ENCODE assay signal across 10 cellular contexts in the genomic region with DNA sequence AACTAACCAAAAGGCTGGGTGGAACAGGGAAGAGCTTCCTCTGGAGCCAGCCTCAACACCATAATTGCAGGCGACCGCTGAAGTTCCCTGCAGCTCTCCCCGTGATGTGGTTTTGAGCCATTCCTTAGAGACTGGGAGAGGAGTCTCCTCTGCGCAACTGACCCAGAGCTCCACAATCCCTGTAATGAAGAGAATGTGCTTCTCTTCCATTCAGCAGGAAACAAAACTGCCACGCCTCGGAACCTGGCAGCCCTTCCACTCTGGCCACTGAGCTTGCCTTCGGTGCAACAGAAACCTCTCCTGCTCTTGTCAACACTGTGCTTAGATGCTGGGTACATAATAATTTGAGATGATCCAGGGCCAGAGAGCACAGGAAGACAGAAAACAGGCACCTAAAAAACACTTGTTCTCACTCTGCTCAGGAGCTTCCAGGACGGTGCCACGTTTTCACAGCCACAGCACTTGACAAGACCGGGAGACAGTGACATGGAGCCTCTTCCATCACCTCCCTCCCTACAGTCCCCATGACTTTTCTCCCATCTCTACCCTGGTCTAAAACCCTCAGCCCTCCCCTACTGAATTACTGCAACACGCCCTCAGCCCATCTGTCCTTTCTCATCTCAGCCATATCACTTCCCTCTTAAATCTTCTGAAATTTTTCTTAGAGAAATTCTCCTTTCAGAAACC.
DNase-seq lines count a peak whose midpoint lies in the region; ATAC-seq, FAIRE-seq and TF ChIP-seq lines count a peak whose summit lies in the region.
"Had no signal": no experiment of that assay in that cellular context is flagged by ENCODE, and none has a peak within 500 bp of the region (broad histone marks: within the 10 kb centered on the region; RNA-seq: fewer than 3 reads in every experiment).

No MANE protein-coding gene starts in this region.

- H3K4me3 ChIP-seq in SK-N-SH (ENCODE audit: low read depth in 2 of 2, low read length in 1 of 2): no peak overlapping the region
- no peak overlapping the region for H3K4me3 ChIP-seq in coronary artery
- peak overlapping the region in 1 of 2 experiments; percentile 58 for H3K4me3 ChIP-seq in mesenchymal stem cell (ENCODE audit: insufficient read depth in 1 of 2, low read depth in 1 of 2, low read length in 2 of 2)
- no peak overlapping the region for H3K4me3 ChIP-seq in Caco-2 (ENCODE audit: low read depth, low read length)

- intact Hi-C loops in Caco-2 (cut with micrococcal nuclease; ENCODE audit: unreplicated experiment): no loop called here

- H3K27ac Mint-ChIP-seq in Caco-2 (ENCODE audit: unreplicated experiment): no peak overlapping the region
- H3K27ac Mint-ChIP-seq: CD14-positive monocyte had no signal

- 82% methylated on average over 11 of the region's 11 CpGs for WGBS in SK-N-SH (ENCODE audit: low lambda C conversion rate)
- WGBS in mesenchymal stem cell: 38% methylated on average over 11 of the region's 11 CpGs

- peak; percentile 75 for FAIRE-seq in urothelium cell line (lab: Jason Lieb, UNC)

- H3K14ac ChIP-seq in mesenchymal stem cell (ENCODE audit: low read length in 2 of 2): no peak overlapping the region

- H4K91ac ChIP-seq in mesenchymal stem cell (ENCODE audit: low read length): no peak overlapping the region

- no peak overlapping the region for H3K4me2 ChIP-seq in SK-N-SH
- H3K4me2 ChIP-seq in mesenchymal stem cell (ENCODE audit: low read length, poor library complexity, severe bottlenecking): peak overlapping the region; percentile 12

- peaks cover 0 to 5% of the 10 kb centered on the region in 2 experiments; a peak in 2 of 4 replicates for H3K4me1 ChIP-seq in SK-N-SH (ENCODE audit: control insufficient read depth in 1 of 2, insufficient read depth in 2 of 2, low read depth in 1 of 2, low read length in 1 of 2)
- H3K4me1 ChIP-seq in mesenchymal stem cell (ENCODE audit: control insufficient read depth, insufficient read depth, low read depth, low read length): peaks cover 8% of the 10 kb centered on the region
- peaks cover 16% of the 10 kb centered on the region for H3K4me1 ChIP-seq in Caco-2

- H3K36me3 ChIP-seq in SK-N-SH (replicated peaks in 1 of 2; ENCODE audit: control insufficient read depth in 1 of 2, insufficient read depth in 2 of 2, low read length in 1 of 2) (peaks cover 0 to 15% of the 10 kb centered on the region in 2 experiments), mesenchymal stem cell (ENCODE audit: control insufficient read depth in 1 of 2, insufficient read depth in 2 of 2, low read depth in 1 of 2, low read length in 2 of 2) (no peaks in the 10 kb centered on the region), Caco-2 (ENCODE audit: control insufficient read depth, insufficient read depth, low read length) (no peaks in the 10 kb centered on the region)

- no peak overlapping the region; a peak in 3 of 4 replicates for H3K27ac ChIP-seq in SK-N-SH (ENCODE audit: low read depth in 2 of 2, low read length in 1 of 2)
- peak overlapping the region; percentile 9 to 52 for H3K27ac ChIP-seq in coronary artery
- H3K27ac ChIP-seq in mesenchymal stem cell (ENCODE audit: low read length, poor library complexity, severe bottlenecking): peak overlapping the region; percentile 39

- no peak overlapping the region for H3K23ac ChIP-seq in mesenchymal stem cell (ENCODE audit: low read length in 2 of 2)

- H3K9me3 ChIP-seq in SK-N-SH (no peaks in the 10 kb centered on the region), mesenchymal stem cell (ENCODE audit: control insufficient read depth, low read length) (no peaks in the 10 kb centered on the region), Caco-2 (no peaks in the 10 kb centered on the region)

- H2AFZ ChIP-seq in SK-N-SH (ENCODE audit: low read depth) (no peak overlapping the region), mesenchymal stem cell (ENCODE audit: low read depth, low read length) (no peak overlapping the region)

- H3K9me3 Mint-ChIP-seq in Caco-2 (ENCODE audit: unreplicated experiment): no peaks in the 10 kb centered on the region
- H3K9me3 Mint-ChIP-seq: CD14-positive monocyte had no signal

- H2BK15ac ChIP-seq in mesenchymal stem cell (ENCODE audit: low read depth, poor library complexity, severe bottlenecking): no peak overlapping the region

- no peaks in the 10 kb centered on the region for H3K9me2 ChIP-seq in SK-N-SH

- CTCF ChIA-PET in SK-N-SH (lab: Yijun Ruan, JAX): interaction anchor here (1.0 kb wide), 1 partner anchor 380 kb away, joined by 3 read pairs; no protein-coding TSS in a partner anchor
- CTCF ChIA-PET in Caco-2 (lab: Charles Lee): no interaction called here

- H3K27me3 ChIP-seq in SK-N-SH (ENCODE audit: insufficient read depth) (no peaks in the 10 kb centered on the region), mesenchymal stem cell (ENCODE audit: control insufficient read depth in 1 of 2, insufficient read depth in 1 of 2, low read length in 2 of 2) (no peaks in the 10 kb centered on the region), Caco-2 (replicated peaks; ENCODE audit: control insufficient read depth, insufficient read depth, low read length) (no peaks in the 10 kb centered on the region)

- H3K4me3 Mint-ChIP-seq in Caco-2 (ENCODE audit: unreplicated experiment): no peak overlapping the region
- H3K4me3 Mint-ChIP-seq: CD14-positive monocyte had no signal

- TF ChIP-seq CTCF in SK-N-SH (IDR thresholded peaks at IDR 0.05): no peak
- no peak for TF ChIP-seq CTCF in coronary artery (IDR thresholded peaks at IDR 0.05)
- no peak for TF ChIP-seq CTCF in Caco-2 (IDR thresholded peaks at IDR 0.05; ENCODE audit: insufficient read depth in 1 of 2, low read depth in 1 of 2, low read length in 1 of 2, severe bottlenecking in 1 of 2, unreplicated experiment in 1 of 2)

- no TSS peak for BruUV-seq in Caco-2 (replicated peaks; lab: Mats Ljungman, UMichigan)

- no peak overlapping the region for H2BK5ac ChIP-seq in mesenchymal stem cell (ENCODE audit: low read depth, low read length, poor library complexity, severe bottlenecking)

- peaks cover 62% of the 10 kb centered on the region for H3K36me3 Mint-ChIP-seq in Caco-2 (ENCODE audit: insufficient read depth, unreplicated experiment)
- H3K36me3 Mint-ChIP-seq: CD14-positive monocyte had no signal

- H2BK12ac ChIP-seq in mesenchymal stem cell (ENCODE audit: low read length in 2 of 2): peak overlapping the region in 1 of 2 experiments; percentile 11

- TF ChIP-seq EP300 in SK-N-SH (IDR thresholded peaks at IDR 0.05; ENCODE audit: borderline replicate concordance in 1 of 2, low read depth in 1 of 2, low read length in 1 of 2): no peak

- H3F3A ChIP-seq in SK-N-SH (replicated peaks; ENCODE audit: insufficient read depth): peaks cover 3% of the 10 kb centered on the region

- H2AK5ac ChIP-seq in mesenchymal stem cell (ENCODE audit: low read length, severe bottlenecking): peak overlapping the region; percentile 26

- H3K79me1 ChIP-seq in mesenchymal stem cell (replicated peaks; ENCODE audit: low read length, poor library complexity, severe bottlenecking): peaks cover 37% of the 10 kb centered on the region

- DNase-seq in SK-N-SH (no peak), coronary artery (ENCODE audit: low spot score) (no peak), mesenchymal stem cell (peak; percentile 85), urothelium cell line (ENCODE audit: low spot score) (peak; percentile 39), Caco-2 (no peak)
- no peak for DNase-seq in stimulated activated CD4-positive, alpha-beta T cell treated with anti-CD3 and anti-CD28 coated beads, Interleukin-15, amount 100 ng/mL, for 24 hours
- DNase-seq: NCI-H187 had no signal

- H3K9ac ChIP-seq in SK-N-SH (no peak overlapping the region), mesenchymal stem cell (ENCODE audit: low read length) (peak overlapping the region; percentile 49)

- H4K8ac ChIP-seq in mesenchymal stem cell (ENCODE audit: low read length): no peak overlapping the region

- peaks cover 100% of the 10 kb centered on the region for H4K20me1 ChIP-seq in SK-N-SH (ENCODE audit: insufficient read depth)

- H3K79me2 ChIP-seq in SK-N-SH (ENCODE audit: insufficient read depth): peaks cover 100% of the 10 kb centered on the region

- H3K27me3 Mint-ChIP-seq in Caco-2 (ENCODE audit: insufficient read depth, unreplicated experiment): no peaks in the 10 kb centered on the region

- POLR2A ChIA-PET in SK-N-SH (lab: Yijun Ruan, JAX): no interaction called here
- POLR2A ChIA-PET in Caco-2 (lab: Charles Lee): no interaction called here

- peaks cover 44% of the 10 kb centered on the region for H3K4me1 Mint-ChIP-seq in Caco-2 (ENCODE audit: low read depth, unreplicated experiment)

- H3K4ac ChIP-seq in mesenchymal stem cell (ENCODE audit: low read depth in 1 of 2, low read length in 2 of 2): no peak overlapping the region

- no peak overlapping the region for H2BK120ac ChIP-seq in mesenchymal stem cell (ENCODE audit: low read depth, low read length)

- no peak for TF ChIP-seq RAD21 in SK-N-SH (IDR thresholded peaks at IDR 0.05; ENCODE audit: low read length)

- ATAC-seq in SK-N-SH treated with all-trans-retinoic acid at 6 μM for 48 hours (peak; percentile 79), HG03108 (IDR thresholded peaks at IDR 0.05; ENCODE audit: unreplicated experiment) (no peak)

- peak overlapping the region in 1 of 2 experiments; percentile 61 for H3K18ac ChIP-seq in mesenchymal stem cell (ENCODE audit: low read depth in 1 of 2, low read length in 2 of 2)

TF ChIP-seq in SK-N-SH treated with all-trans-retinoic acid at 6 μM for 48 hours, 23 proteins besides CTCF, POLR2A, EP300 and RAD21 (continues in another document):
- no peak for TF ChIP-seq ZFP3 (CRISPR knock-in tag; IDR thresholded peaks at IDR 0.05)

TF ChIP-seq in SK-N-SH, 30 proteins besides CTCF, POLR2A, EP300 and RAD21 (continues in another document):
- TF ChIP-seq JUND (IDR thresholded peaks at IDR 0.05) (no peak), RXRA (IDR thresholded peaks at IDR 0.05; ENCODE audit: borderline replicate concordance, low read depth) (no peak), GABPA (IDR thresholded peaks at IDR 0.05; ENCODE audit: low read depth) (no peak), SMC3 (IDR thresholded peaks at IDR 0.05; ENCODE audit: low read depth, low read length) (no peak), GATA2 (CRISPR knock-in tag; IDR thresholded peaks at IDR 0.05) (no peak), TAF1 (IDR thresholded peaks at IDR 0.05; ENCODE audit: borderline replicate concordance, low read depth, low read length) (no peak)

Comparison
In these comparisons a context has a peak if more than half of its experiments do, and no peak if none do; other contexts are left out.
1. DNase-seq: peak in mesenchymal stem cell (single experiment) and urothelium cell line (single experiment); none in SK-N-SH (single experiment), coronary artery (single experiment), Caco-2 (0 of 2) and stimulated activated CD4-positive, alpha-beta T cell treated with anti-CD3 and anti-CD28 coated beads, Interleukin-15, amount 100 ng/mL, for 24 hours (single experiment).
2. H3K27ac ChIP-seq: peak in coronary artery (2 of 2) and mesenchymal stem cell (single experiment); none in SK-N-SH (0 of 2).